Comparison of ENCODE assay signal across 1 cellular context in genomic region chr1:143879757-143880536, GRCh38.
A peak's percentile ranks its signal among the peaks of the same experiment; 100 is the strongest.
TF ChIP-seq lines count a peak whose summit lies in the region.
"Not testable (repeated sequence)": the region's sequence is repeated elsewhere in the genome, so short reads cannot be mapped to it uniquely, and the experiment has no call there.

No MANE protein-coding gene starts in this region.

TF ChIP-seq in K562, 482 proteins besides CTCF, POLR2A, EP300 and RAD21 (continued from another document):
- TF ChIP-seq CEBPG (CRISPR knock-in tag; IDR thresholded peaks at IDR 0.05), result not testable (repeated sequence)
- TF ChIP-seq CEBPG (tag; conservative IDR thresholded peaks at IDR 0.05 in 1 of 2, IDR thresholded peaks at IDR 0.05 in 1 of 2), result peak in 1 of 2 experiments; percentile 68; a peak in 1 of 4 replicates
